In the genomic region with DNA sequence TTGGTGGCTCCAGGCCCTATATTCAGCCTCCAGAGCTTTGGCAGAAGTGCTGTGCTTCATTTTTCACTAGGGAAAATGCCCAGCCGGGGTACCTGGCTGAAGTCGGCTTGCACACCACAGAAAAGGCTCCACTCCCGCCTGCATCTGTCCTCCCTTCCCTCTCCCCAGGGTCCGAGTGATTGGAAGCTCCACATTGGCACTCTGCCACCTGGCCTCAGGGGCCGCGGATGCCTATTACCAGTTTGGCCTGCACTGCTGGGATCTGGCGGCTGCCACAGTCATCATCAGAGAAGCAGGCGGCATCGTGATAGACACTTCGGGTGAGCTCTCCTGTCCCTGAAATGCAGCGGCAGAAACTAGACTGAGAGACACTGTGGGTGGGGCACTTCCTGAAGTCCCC, we compare ENCODE assay signal across 19 cellular contexts. TPM values are rescaled to one million over a fixed set of nuclear protein-coding genes. Genes with fewer than 3 reads are reported as not detected.
DNase-seq lines count a peak whose midpoint lies in the region; ATAC-seq and TF ChIP-seq lines count a peak whose summit lies in the region.
"Had no signal": no experiment of that assay in that cellular context is flagged by ENCODE, and none has a peak within 500 bp of the region (broad histone marks: within the 10 kb centered on the region; RNA-seq: fewer than 3 reads in every experiment).

No MANE protein-coding gene starts in this region.

- no peak for TF ChIP-seq CTCF in BE2C (IDR thresholded peaks at IDR 0.05; ENCODE audit: low read depth, low read length)
- no peak for TF ChIP-seq CTCF in RWPE1 (conservative IDR thresholded peaks at IDR 0.05; ENCODE audit: low read depth)

- peak overlapping the region; percentile 45 to 84 (median 66) for H3K4me2 ChIP-seq in BLaER1 treated with 17β-estradiol and CSF1 and Interleukin-3, amounts not matched to agents 10 nM and 100 nM

- no peaks in the 10 kb centered on the region for H3K9me3 ChIP-seq in BE2C
- H3K9me3 ChIP-seq in BLaER1 treated with 17β-estradiol and CSF1 and Interleukin-3, amounts not matched to agents 10 nM and 100 nM (replicated peaks in 1 of 11): no peaks in the 10 kb centered on the region
- H3K9me3 ChIP-seq: MG63, Peyer's patch had no signal

- H4K20me1 ChIP-seq in BLaER1 treated with 17β-estradiol and CSF1 and Interleukin-3, amounts not matched to agents 10 nM and 100 nM: peaks cover 0 to 14% (median 0%) of the 10 kb centered on the region in 11 experiments; a peak in 5 of 22 replicates

- CTCF ChIA-PET in RWPE1 (lab: Yijun Ruan, JAX): interaction anchor here (0.6 to 1.0 kb wide), 3 partner anchors 10 to 264 kb away, joined by 3 to 6 read pairs (median 5); no protein-coding TSS in a partner anchor

- POLR2A ChIA-PET in RWPE1 (lab: Yijun Ruan, JAX; ENCODE audit: low non-redundant PET): no interaction called here

- H3K9ac ChIP-seq in BLaER1 treated with 17β-estradiol and CSF1 and Interleukin-3, amounts not matched to agents 10 nM and 100 nM: 0 out of 22 replicates have a peak overlapping the region, but pooled peaks of 1 of the 11 experiments have one; percentile 11

- DNase-seq in BE2C (peak; percentile 79), RWPE1 (ENCODE audit: low spot score) (no peak), mesenteric fat pad (ENCODE audit: low spot score) (peak; percentile 87), GM19240 (ENCODE audit: insufficient read length, low spot score) (no peak), HK-2 (ENCODE audit: unreplicated experiment) (no peak), NOMO-1 treated with DMSO at 0.1 percent for 48 hours (lab: John Stamatoyannopoulos, UW; ENCODE audit: unreplicated experiment) (no peak)
- DNase-seq: CD8-positive, alpha-beta memory T cell; DMS153; EL; KG1; MG63; NCI-H2029; NCI-H345; NCI-H526 treated with DMSO at 0.1 percent for 48 hours; SHP77; T-helper 17 cell had no signal

- no peak for ATAC-seq in HG03175 (IDR thresholded peaks at IDR 0.05; ENCODE audit: unreplicated experiment)
- ATAC-seq: T-helper 17 cell had no signal

- no peak overlapping the region for H3K4me3 ChIP-seq in BE2C (ENCODE audit: low read depth, low read length)
- H3K4me3 ChIP-seq in BLaER1 treated with 17β-estradiol and CSF1 and Interleukin-3, amounts not matched to agents 10 nM and 100 nM: no peak overlapping the region
- H3K4me3 ChIP-seq: MG63, Peyer's patch had no signal

- peak overlapping the region in 4 of 11 experiments; percentile 4 to 18 (median 12); a peak in 2 of 22 replicates for H3K27ac ChIP-seq in BLaER1 treated with 17β-estradiol and CSF1 and Interleukin-3, amounts not matched to agents 10 nM and 100 nM
- peak overlapping the region; percentile 93 for H3K27ac ChIP-seq in RWPE1
- H3K27ac ChIP-seq: Peyer's patch had no signal

- H3K36me3 ChIP-seq in BE2C: no peaks in the 10 kb centered on the region
- peaks cover 7 to 71% (median 40%) of the 10 kb centered on the region in 11 experiments; a peak in 17 of 22 replicates for H3K36me3 ChIP-seq in BLaER1 treated with 17β-estradiol and CSF1 and Interleukin-3, amounts not matched to agents 10 nM and 100 nM

- no peaks in the 10 kb centered on the region; the same call in 1 of the 2 replicates for H3K4me1 ChIP-seq in BE2C
- peaks cover 17 to 43% (median 30%) of the 10 kb centered on the region in 10 experiments for H3K4me1 ChIP-seq in BLaER1 treated with 17β-estradiol and CSF1 and Interleukin-3, amounts not matched to agents 10 nM and 100 nM

- no peaks in the 10 kb centered on the region for H3K27me3 ChIP-seq in BE2C
- no peaks in the 10 kb centered on the region for H3K27me3 ChIP-seq in BLaER1 treated with 17β-estradiol and CSF1 and Interleukin-3, amounts not matched to agents 10 nM and 100 nM
- H3K27me3 ChIP-seq: MG63, Peyer's patch had no signal

RNA-seq across cellular contexts. Expression of gene IMPA2, which starts 47.4 kb away (rescaled TPM):
- polyA plus RNA-seq in BE2C (2012; ENCODE audit: insufficient read depth, insufficient read length, low read depth): 1.2 TPM
- total RNA-seq in mesenteric fat pad: 31.8 TPM

Comparison
In these comparisons a context has a peak if more than half of its experiments do, and no peak if none do; other contexts are left out.
1. DNase-seq: peak in BE2C (single experiment) and mesenteric fat pad (single experiment); none in RWPE1 (single experiment), GM19240 (single experiment), HK-2 (single experiment) and NOMO-1 treated with DMSO at 0.1 percent for 48 hours (single experiment).